1 cellular context compared by ENCODE assay signal in genomic region chr6:31680226-31680840, GRCh38.
TF ChIP-seq lines count a peak whose summit lies in the region.

No MANE protein-coding gene starts in this region.

TF ChIP-seq in HCT116, 20 proteins besides CTCF, POLR2A, EP300 and RAD21 (continued from another document):
- TF ChIP-seq CBX3 (IDR thresholded peaks at IDR 0.05; ENCODE audit: low read depth) (no peak), YY1 (IDR thresholded peaks at IDR 0.05; ENCODE audit: extremely low read depth, insufficient replicate concordance, low read depth, low read length) (no peak), FOSL1 (IDR thresholded peaks at IDR 0.05; ENCODE audit: low read depth) (no peak), ZFX (IDR thresholded peaks at IDR 0.05) (no peak), ZNF274 (IDR thresholded peaks at IDR 0.05; ENCODE audit: low read depth, low read length) (no peak), SRF (IDR thresholded peaks at IDR 0.05; ENCODE audit: low read depth) (no peak)
- TF ChIP-seq, protein P1, sequence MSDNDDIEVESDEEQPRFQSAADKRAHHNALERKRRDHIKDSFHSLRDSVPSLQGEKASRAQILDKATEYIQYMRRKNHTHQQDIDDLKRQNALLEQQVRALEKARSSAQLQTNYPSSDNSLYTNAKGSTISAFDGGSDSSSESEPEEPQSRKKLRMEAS (IDR thresholded peaks at IDR 0.05) = no peak
- TF ChIP-seq, protein P2, sequence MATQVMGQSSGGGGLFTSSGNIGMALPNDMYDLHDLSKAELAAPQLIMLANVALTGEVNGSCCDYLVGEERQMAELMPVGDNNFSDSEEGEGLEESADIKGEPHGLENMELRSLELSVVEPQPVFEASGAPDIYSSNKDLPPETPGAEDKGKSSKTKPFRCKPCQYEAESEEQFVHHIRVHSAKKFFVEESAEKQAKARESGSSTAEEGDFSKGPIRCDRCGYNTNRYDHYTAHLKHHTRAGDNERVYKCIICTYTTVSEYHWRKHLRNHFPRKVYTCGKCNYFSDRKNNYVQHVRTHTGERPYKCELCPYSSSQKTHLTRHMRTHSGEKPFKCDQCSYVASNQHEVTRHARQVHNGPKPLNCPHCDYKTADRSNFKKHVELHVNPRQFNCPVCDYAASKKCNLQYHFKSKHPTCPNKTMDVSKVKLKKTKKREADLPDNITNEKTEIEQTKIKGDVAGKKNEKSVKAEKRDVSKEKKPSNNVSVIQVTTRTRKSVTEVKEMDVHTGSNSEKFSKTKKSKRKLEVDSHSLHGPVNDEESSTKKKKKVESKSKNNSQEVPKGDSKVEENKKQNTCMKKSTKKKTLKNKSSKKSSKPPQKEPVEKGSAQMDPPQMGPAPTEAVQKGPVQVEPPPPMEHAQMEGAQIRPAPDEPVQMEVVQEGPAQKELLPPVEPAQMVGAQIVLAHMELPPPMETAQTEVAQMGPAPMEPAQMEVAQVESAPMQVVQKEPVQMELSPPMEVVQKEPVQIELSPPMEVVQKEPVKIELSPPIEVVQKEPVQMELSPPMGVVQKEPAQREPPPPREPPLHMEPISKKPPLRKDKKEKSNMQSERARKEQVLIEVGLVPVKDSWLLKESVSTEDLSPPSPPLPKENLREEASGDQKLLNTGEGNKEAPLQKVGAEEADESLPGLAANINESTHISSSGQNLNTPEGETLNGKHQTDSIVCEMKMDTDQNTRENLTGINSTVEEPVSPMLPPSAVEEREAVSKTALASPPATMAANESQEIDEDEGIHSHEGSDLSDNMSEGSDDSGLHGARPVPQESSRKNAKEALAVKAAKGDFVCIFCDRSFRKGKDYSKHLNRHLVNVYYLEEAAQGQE (IDR thresholded peaks at IDR 0.05; ENCODE audit: low read depth) = no peak
